In the genomic region with DNA sequence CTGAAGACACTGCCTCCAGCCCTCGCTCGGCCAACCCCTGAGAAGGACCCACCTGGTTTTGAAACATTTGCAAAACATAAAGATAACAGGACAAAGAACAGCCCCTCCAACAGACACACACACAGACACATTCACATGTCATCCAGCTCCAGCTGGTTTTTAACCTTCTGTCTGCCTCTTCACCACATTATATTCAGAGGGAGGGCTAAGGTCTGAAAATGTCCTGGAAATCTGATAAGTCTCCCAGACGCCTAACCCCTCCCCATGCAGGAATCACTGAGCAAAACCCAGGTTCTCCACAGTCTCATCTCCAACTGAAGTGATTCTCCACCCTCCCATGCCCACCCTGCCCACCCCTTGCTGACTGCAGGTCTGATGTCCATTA, we compare ENCODE assay signal across 23 cellular contexts. TPM values are rescaled to one million over a fixed set of nuclear protein-coding genes. Genes with fewer than 3 reads are reported as not detected.
DNase-seq lines count a peak whose midpoint lies in the region; ATAC-seq and TF ChIP-seq lines count a peak whose summit lies in the region.
"Had no signal": no experiment of that assay in that cellular context is flagged by ENCODE, and none has a peak within 500 bp of the region (broad histone marks: within the 10 kb centered on the region; RNA-seq: fewer than 3 reads in every experiment).

No MANE protein-coding gene starts in this region.

- no peaks in the 10 kb centered on the region for H3K36me3 ChIP-seq in mucosa of rectum (ENCODE audit: control insufficient read depth in 2 of 2, insufficient read depth in 2 of 2, low read length in 2 of 2)
- no peaks in the 10 kb centered on the region for H3K36me3 ChIP-seq in transverse colon
- H3K36me3 ChIP-seq: ascending aorta had no signal

- no peak for TF ChIP-seq EP300 in transverse colon (IDR thresholded peaks at IDR 0.05; ENCODE audit: low read depth)

- H3K4me1 ChIP-seq in mucosa of rectum (ENCODE audit: control insufficient read depth in 2 of 2, insufficient read depth in 2 of 2, low read length in 2 of 2) (peaks cover 12 to 29% of the 10 kb centered on the region in 2 donors), transverse colon (peaks cover 18 to 54% (median 22%) of the 10 kb centered on the region in 4 donors)

- H3K27me3 ChIP-seq in mucosa of rectum (ENCODE audit: control insufficient read depth in 2 of 2, insufficient read depth in 2 of 2, low read length in 2 of 2) = no peaks in the 10 kb centered on the region
- H3K27me3 ChIP-seq in transverse colon = no peaks in the 10 kb centered on the region
- H3K27me3 ChIP-seq: ascending aorta had no signal

- DNase-seq in NCI-H345 (lab: John Stamatoyannopoulos, UW) (peak; percentile 11), NCI-H345 treated with DMSO at 0.1 percent for 48 hours (lab: John Stamatoyannopoulos, UW; ENCODE audit: unreplicated experiment) (no peak), transverse colon (no peak), amniotic stem cell (lab: John Stamatoyannopoulos, UW) (no peak), hypothalamus (lab: John Stamatoyannopoulos, UW) (no peak)
- DNase-seq: 8988T; activated T-cell treated with anti-CD3 and anti-CD28 coated beads for 4 hours; CD4-positive, alpha-beta T cell; EL; NCI-H1105 treated with DMSO at 0.1 percent for 48 hours; NCI-H2029; NCI-H446 treated with DMSO at 0.1 percent for 48 hours; NCI-H82; stimulated activated CD4-positive, alpha-beta T cell treated with anti-CD3 and anti-CD28 coated beads, Interleukin-15, amount 100 ng/mL, for 24 hours; stimulated activated naive CD4-positive, alpha-beta T cell; T-helper 2 cell had no signal

- H3K36me3 Mint-ChIP-seq in brain = peaks cover 16% of the 10 kb centered on the region
- H3K36me3 Mint-ChIP-seq: activated naive CD4-positive, alpha-beta T cell treated with anti-CD3 and anti-CD28 coated beads, Interleukin-2, amount 50 U/mL, for 72 hours had no signal

- H3K4me1 Mint-ChIP-seq in brain = peaks cover 28% of the 10 kb centered on the region

- TF ChIP-seq CTCF in brain (conservative IDR thresholded peaks at IDR 0.05) (no peak), transverse colon (IDR thresholded peaks at IDR 0.05) (no peak)

- no peak overlapping the region for H3K9ac ChIP-seq in mucosa of rectum (ENCODE audit: low read depth in 1 of 2, low read length in 2 of 2)

- no peak overlapping the region for H3K4me3 ChIP-seq in mucosa of rectum (ENCODE audit: low read length in 2 of 2)
- H3K4me3 ChIP-seq in transverse colon = no peak overlapping the region
- H3K4me3 ChIP-seq: ascending aorta, lung had no signal

- H3K4me3 Mint-ChIP-seq in brain = no peak overlapping the region
- H3K4me3 Mint-ChIP-seq: CD4-positive, alpha-beta T cell had no signal

- H3K27ac ChIP-seq in mucosa of rectum (ENCODE audit: low read depth in 2 of 2, low read length in 2 of 2) (peak overlapping the region; percentile 23 to 45), transverse colon (peak overlapping the region; percentile 2 to 48 (median 46))
- H3K27ac ChIP-seq: ascending aorta, epithelial cell of prostate had no signal

- intact Hi-C loops in transverse colon (cut with DNase I; ENCODE audit: low total_unique reads) = no loop called here

- H3K27me3 Mint-ChIP-seq in brain = peaks cover 3% of the 10 kb centered on the region
- H3K27me3 Mint-ChIP-seq: CD4-positive, alpha-beta T cell had no signal

- H3K9me3 ChIP-seq in mucosa of rectum (ENCODE audit: control insufficient read depth in 2 of 2, low read length in 2 of 2) = no peaks in the 10 kb centered on the region
- no peaks in the 10 kb centered on the region for H3K9me3 ChIP-seq in transverse colon
- H3K9me3 ChIP-seq: ascending aorta had no signal

- in situ Hi-C loops in transverse colon (cut with MboI; ENCODE audit: low pct_ligation_motif_present in 1 of 4, low pct_unique_long_range_greater_than_20kb in 1 of 4, low sequenced_read_pairs in 3 of 4) = no loop called here

- 78% methylated on average over 3 of the region's 3 CpGs; no CpG with 5 or more reads in 1 of the 2 donors for WGBS in transverse colon (ENCODE audit: low coverage in 1 of 2), 2 donors

- H3K9me3 Mint-ChIP-seq in brain = peaks cover 0 to 4% (median 2%) of the 10 kb centered on the region in 5 experiments
- H3K9me3 Mint-ChIP-seq: activated naive CD4-positive, alpha-beta T cell treated with anti-CD3 and anti-CD28 coated beads, Interleukin-2, amount 50 U/mL, for 72 hours; CD4-positive, alpha-beta T cell had no signal

- peak overlapping the region in 3 of 5 experiments; percentile 17 to 73 (median 20) for H3K27ac Mint-ChIP-seq in brain
- H3K27ac Mint-ChIP-seq: activated naive CD4-positive, alpha-beta T cell treated with anti-CD3 and anti-CD28 coated beads, Interleukin-2, amount 50 U/mL, for 72 hours had no signal

- ATAC-seq in HG03520 (IDR thresholded peaks at IDR 0.05; ENCODE audit: unreplicated experiment) = no peak
- ATAC-seq: activated naive CD4-positive, alpha-beta T cell treated with anti-CD3 and anti-CD28 coated beads, Interleukin-2, amount 50 U/mL, for 72 hours had no signal

- TF ChIP-seq POLR2A in transverse colon (IDR thresholded peaks at IDR 0.05) = no peak

RNA-seq across cellular contexts. Expression of a gene that starts 29.4 kb away (rescaled TPM):
- 87.7 TPM for polyA plus RNA-seq in brain (ENCODE audit: insufficient read depth, low read depth, low replicate concordance)
- total RNA-seq in transverse colon = 100 to 1,000 TPM in 3 of 4 donors, 10 to 100 TPM in 1; 53.9 to 250 (median 198) TPM
